In the genomic region with DNA sequence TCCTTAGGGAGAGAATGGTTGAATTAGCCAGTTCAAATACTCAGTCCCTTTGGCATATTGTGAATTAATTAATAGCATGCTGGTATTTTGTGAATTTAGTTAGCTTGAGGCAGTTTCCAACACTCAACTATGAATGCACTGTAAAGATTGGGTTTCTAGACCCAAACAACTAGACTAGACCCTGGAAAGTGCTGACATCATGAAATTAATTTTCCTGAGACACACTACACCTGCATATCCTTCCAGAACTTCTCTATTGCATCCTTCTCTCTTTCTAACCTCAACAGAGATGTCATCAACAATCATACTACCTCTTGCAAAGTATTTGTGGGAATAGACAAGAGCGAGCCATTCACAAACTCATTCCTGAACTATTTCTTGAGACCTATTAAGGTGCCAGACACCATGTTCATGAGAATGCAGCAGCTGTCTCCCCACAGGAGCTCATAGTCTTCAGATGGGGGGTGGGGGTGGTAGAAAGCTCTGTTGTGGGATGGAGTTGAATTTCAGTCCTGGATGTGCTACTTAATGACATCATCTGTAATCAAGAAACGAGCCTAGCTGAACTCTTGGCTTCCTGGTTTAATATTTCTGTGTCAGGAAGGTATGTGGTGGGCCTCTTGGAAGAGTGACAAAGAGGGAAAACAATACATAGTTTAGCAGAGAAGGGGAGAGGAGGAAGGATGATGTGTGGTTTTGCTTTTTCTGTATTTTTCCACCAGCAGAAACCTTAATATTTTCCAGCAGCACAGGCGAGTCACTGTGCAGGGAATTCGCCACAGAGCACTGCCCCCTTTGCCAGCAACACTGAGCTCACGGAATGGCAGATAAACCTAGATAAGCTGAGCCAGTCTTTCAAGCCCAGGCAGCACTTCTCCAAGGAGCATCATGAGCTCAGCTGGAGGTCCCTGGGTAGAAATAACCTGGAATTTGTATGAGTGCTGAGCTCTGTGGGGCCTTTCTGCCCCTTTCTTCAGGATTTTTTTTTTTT, we compare ENCODE assay signal across 1 cellular context.
A peak's percentile ranks its signal among the peaks of the same experiment; 100 is the strongest.
TF ChIP-seq lines count a peak whose summit lies in the region.

No MANE protein-coding gene starts in this region.

TF ChIP-seq in SK-N-SH, 30 proteins besides CTCF, POLR2A, EP300 and RAD21 (continued from another document):
- TF ChIP-seq POLR2AphosphoS5 (IDR thresholded peaks at IDR 0.05; ENCODE audit: low read depth, low read length) (peak; percentile 37; the same call in 1 of the 2 replicates), CHD2 (IDR thresholded peaks at IDR 0.05; ENCODE audit: low read length, partially characterized antibody) (no peak), YY1 (IDR thresholded peaks at IDR 0.05; ENCODE audit: low read depth) (no peak), GABPA (IDR thresholded peaks at IDR 0.05; ENCODE audit: low read depth) (no peak), FOXJ3 (CRISPR knock-in tag; IDR thresholded peaks at IDR 0.05) (no peak), SIN3A (IDR thresholded peaks at IDR 0.05; ENCODE audit: borderline replicate concordance, low read depth, low read length) (no peak), GATA2 (CRISPR knock-in tag; IDR thresholded peaks at IDR 0.05) (no peak), TAF1 (IDR thresholded peaks at IDR 0.05; ENCODE audit: borderline replicate concordance, low read depth, low read length) (no peak), EZH2phosphoT487 (IDR thresholded peaks at IDR 0.05; ENCODE audit: borderline replicate concordance, low read depth) (no peak), SMC3 (IDR thresholded peaks at IDR 0.05; ENCODE audit: low read depth, low read length) (no peak), TCF12 (IDR thresholded peaks at IDR 0.05) (peak; percentile 84), TEAD4 (IDR thresholded peaks at IDR 0.05; ENCODE audit: borderline replicate concordance, insufficient read depth) (0 out of 2 replicates have a peak, but pooled peaks have one; percentile 54), ELF1 (IDR thresholded peaks at IDR 0.05) (peak; percentile 66), NFIC (IDR thresholded peaks at IDR 0.05; ENCODE audit: borderline replicate concordance) (peak; percentile 81)
- TF ChIP-seq, protein P1, sequence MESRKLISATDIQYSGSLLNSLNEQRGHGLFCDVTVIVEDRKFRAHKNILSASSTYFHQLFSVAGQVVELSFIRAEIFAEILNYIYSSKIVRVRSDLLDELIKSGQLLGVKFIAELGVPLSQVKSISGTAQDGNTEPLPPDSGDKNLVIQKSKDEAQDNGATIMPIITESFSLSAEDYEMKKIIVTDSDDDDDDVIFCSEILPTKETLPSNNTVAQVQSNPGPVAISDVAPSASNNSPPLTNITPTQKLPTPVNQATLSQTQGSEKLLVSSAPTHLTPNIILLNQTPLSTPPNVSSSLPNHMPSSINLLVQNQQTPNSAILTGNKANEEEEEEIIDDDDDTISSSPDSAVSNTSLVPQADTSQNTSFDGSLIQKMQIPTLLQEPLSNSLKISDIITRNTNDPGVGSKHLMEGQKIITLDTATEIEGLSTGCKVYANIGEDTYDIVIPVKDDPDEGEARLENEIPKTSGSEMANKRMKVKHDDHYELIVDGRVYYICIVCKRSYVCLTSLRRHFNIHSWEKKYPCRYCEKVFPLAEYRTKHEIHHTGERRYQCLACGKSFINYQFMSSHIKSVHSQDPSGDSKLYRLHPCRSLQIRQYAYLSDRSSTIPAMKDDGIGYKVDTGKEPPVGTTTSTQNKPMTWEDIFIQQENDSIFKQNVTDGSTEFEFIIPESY (IDR thresholded peaks at IDR 0.05; ENCODE audit: borderline replicate concordance, low read depth), result no peak
- TF ChIP-seq, protein P2, sequence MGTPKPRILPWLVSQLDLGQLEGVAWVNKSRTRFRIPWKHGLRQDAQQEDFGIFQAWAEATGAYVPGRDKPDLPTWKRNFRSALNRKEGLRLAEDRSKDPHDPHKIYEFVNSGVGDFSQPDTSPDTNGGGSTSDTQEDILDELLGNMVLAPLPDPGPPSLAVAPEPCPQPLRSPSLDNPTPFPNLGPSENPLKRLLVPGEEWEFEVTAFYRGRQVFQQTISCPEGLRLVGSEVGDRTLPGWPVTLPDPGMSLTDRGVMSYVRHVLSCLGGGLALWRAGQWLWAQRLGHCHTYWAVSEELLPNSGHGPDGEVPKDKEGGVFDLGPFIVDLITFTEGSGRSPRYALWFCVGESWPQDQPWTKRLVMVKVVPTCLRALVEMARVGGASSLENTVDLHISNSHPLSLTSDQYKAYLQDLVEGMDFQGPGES (IDR thresholded peaks at IDR 0.05; ENCODE audit: low read depth, low read length), result no peak
- TF ChIP-seq, protein P3, sequence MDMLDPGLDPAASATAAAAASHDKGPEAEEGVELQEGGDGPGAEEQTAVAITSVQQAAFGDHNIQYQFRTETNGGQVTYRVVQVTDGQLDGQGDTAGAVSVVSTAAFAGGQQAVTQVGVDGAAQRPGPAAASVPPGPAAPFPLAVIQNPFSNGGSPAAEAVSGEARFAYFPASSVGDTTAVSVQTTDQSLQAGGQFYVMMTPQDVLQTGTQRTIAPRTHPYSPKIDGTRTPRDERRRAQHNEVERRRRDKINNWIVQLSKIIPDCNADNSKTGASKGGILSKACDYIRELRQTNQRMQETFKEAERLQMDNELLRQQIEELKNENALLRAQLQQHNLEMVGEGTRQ (IDR thresholded peaks at IDR 0.05; ENCODE audit: borderline replicate concordance, low read depth, low read length), result no peak
